Comparison of ENCODE assay signal across 8 cellular contexts in the genomic region with DNA sequence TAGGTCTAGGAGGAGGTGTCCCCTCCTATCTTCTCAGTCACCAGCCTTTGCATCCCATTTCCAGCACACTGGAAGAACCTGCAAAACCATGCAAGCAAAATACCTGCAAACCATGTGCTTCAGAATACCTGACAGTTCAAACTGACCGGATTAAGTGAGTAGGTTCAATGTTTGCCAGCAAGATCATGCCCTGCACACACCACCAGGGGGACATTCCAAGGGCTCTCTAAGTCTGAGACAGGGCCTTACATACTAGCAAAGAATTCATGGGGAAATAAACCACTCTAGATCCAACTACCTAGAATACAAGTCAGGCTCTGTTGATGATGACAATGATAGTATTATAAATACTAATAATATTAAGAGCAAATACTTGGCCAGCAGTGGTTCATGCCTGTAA. TPM values are rescaled to one million over a fixed set of nuclear protein-coding genes. Genes with fewer than 3 reads are reported as not detected.
DNase-seq lines count a peak whose midpoint lies in the region; ATAC-seq and TF ChIP-seq lines count a peak whose summit lies in the region.

No MANE protein-coding gene starts in this region.

- no peak overlapping the region for H4K8ac ChIP-seq in trophoblast cell (ENCODE audit: low read depth, low read length)

- H3K36me3 ChIP-seq in trophoblast cell (ENCODE audit: control insufficient read depth in 1 of 2, insufficient read depth in 2 of 2, low read length in 2 of 2), result peaks cover 2 to 3% of the 10 kb centered on the region in 2 experiments

- no peak overlapping the region for H2AK5ac ChIP-seq in trophoblast cell (ENCODE audit: low read length)

- H4K91ac ChIP-seq in trophoblast cell (ENCODE audit: low read depth, low read length), result no peak overlapping the region

- H3K4me1 ChIP-seq in trophoblast cell (ENCODE audit: control insufficient read depth in 1 of 2, insufficient read depth in 2 of 2, low read length in 2 of 2), result no peaks in the 10 kb centered on the region

- H3K79me1 ChIP-seq in trophoblast cell (ENCODE audit: low read length), result no peaks in the 10 kb centered on the region

- no peak overlapping the region for H2BK120ac ChIP-seq in trophoblast cell (ENCODE audit: insufficient read depth, low read length, poor library complexity)

- no peak overlapping the region for H3K18ac ChIP-seq in trophoblast cell (ENCODE audit: low read length)

- no peak overlapping the region for H3K23ac ChIP-seq in trophoblast cell (ENCODE audit: low read length)

- no peak overlapping the region for H4K12ac ChIP-seq in trophoblast cell (ENCODE audit: low read depth, low read length)

- H3K9me3 ChIP-seq in trophoblast cell (ENCODE audit: insufficient read depth, low read depth, low read length), result no peaks in the 10 kb centered on the region

- WGBS in trophoblast cell (ENCODE audit: extremely low coverage, insufficient coverage, insufficient read length), result no CpG with 5 or more reads among the region's 1 CpG

- H3K4me3 ChIP-seq in NB4 (ENCODE audit: low read depth, low read length) (no peak overlapping the region), epithelial cell of esophagus (ENCODE audit: low read length) (no peak overlapping the region), trophoblast cell (ENCODE audit: low read depth, low read length) (no peak overlapping the region)

- no peak overlapping the region for H2BK12ac ChIP-seq in trophoblast cell (ENCODE audit: low read length)

- no peaks in the 10 kb centered on the region for H3K27me3 ChIP-seq in trophoblast cell (ENCODE audit: insufficient read depth, low read length)

- no peak overlapping the region for H3K27ac ChIP-seq in trophoblast cell (ENCODE audit: low read depth, low read length)

- no peak for ATAC-seq in GM18511 (IDR thresholded peaks at IDR 0.05; ENCODE audit: unreplicated experiment)

- H3K4ac ChIP-seq in trophoblast cell (ENCODE audit: low read depth, low read length), result no peak overlapping the region

- no peak for TF ChIP-seq POLR2A in NB4 (IDR thresholded peaks at IDR 0.05; ENCODE audit: extremely low read depth, insufficient read length)

- H3K14ac ChIP-seq in trophoblast cell (ENCODE audit: low read length), result no peak overlapping the region

- no peak overlapping the region for H2BK5ac ChIP-seq in trophoblast cell (ENCODE audit: low read depth, low read length, poor library complexity)

- peak; percentile 48 for TF ChIP-seq CTCF in NB4 (IDR thresholded peaks at IDR 0.05; ENCODE audit: low read depth, low read length)
- TF ChIP-seq CTCF in epithelial cell of esophagus (IDR thresholded peaks at IDR 0.05; ENCODE audit: insufficient read depth, low read depth, low read length, missing control alignments), result peak; percentile 44

- no peaks in the 10 kb centered on the region for H3K79me2 ChIP-seq in trophoblast cell (ENCODE audit: control insufficient read depth, insufficient read depth, low read length, poor library complexity)

- no peak overlapping the region for H2AFZ ChIP-seq in trophoblast cell (ENCODE audit: insufficient read depth, low read length, poor library complexity)

- no peak overlapping the region for H3K4me2 ChIP-seq in trophoblast cell (ENCODE audit: low read length)

- DNase-seq in NCI-H2227 (lab: John Stamatoyannopoulos, UW; ENCODE audit: unreplicated experiment), result peak; percentile 6
- no peak for DNase-seq in NCI-H2227 treated with DMSO at 0.1 percent for 48 hours (lab: John Stamatoyannopoulos, UW)
- DNase-seq in NB4 (ENCODE audit: low read depth), result peak; percentile 61
- DNase-seq in epithelial cell of esophagus (ENCODE audit: low read depth), result peak; percentile 51
- peak; percentile 49 to 58 for DNase-seq in trophoblast cell
- DNase-seq in GOT3 (lab: John Stamatoyannopoulos, UW), result no peak
- DNase-seq in cortex of kidney (lab: John Stamatoyannopoulos, UW), result no peak

- H3K9ac ChIP-seq in trophoblast cell (ENCODE audit: low read length), result no peak overlapping the region

RNA-seq across cellular contexts. Expression of gene INPP5B, which starts 27.6 kb away (rescaled TPM):
- 9.0 TPM in 2 replicates for polyA plus RNA-seq in trophoblast cell (2013)

RNA-seq across cellular contexts. Expression of gene MTF1, which starts 59.9 kb away (rescaled TPM):
- 4.3 and 4.5 TPM in 2 replicates for polyA plus RNA-seq in trophoblast cell (2013)

Comparison
In these comparisons a context has a peak if more than half of its experiments do, and no peak if none do; other contexts are left out.
1. DNase-seq: peak in NCI-H2227 (single experiment), NB4 (single experiment), epithelial cell of esophagus (single experiment) and trophoblast cell (2 of 2); none in NCI-H2227 treated with DMSO at 0.1 percent for 48 hours (single experiment), GOT3 (single experiment) and cortex of kidney (single experiment).